Comparison of ENCODE assay signal across 25 cellular contexts in the genomic region with DNA sequence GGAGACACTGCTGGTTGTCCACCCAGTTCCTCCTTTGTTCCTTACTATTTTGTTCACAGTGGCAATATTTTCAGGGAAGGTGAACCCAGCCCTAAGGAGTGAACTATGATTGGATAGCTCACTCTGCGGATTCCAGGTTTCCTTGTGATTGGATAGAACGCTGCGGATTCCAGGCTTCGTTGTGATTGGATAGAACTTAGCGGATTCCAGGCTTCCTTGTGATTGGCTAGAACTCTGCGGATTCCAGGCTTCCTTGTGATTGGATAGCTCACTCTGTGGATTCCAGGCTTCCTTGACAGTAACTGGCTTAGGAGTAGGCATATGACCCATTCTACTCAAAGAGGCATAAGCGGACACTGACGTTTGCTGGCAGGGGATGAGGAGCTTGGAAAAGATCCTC.
"Had no signal": no experiment of that assay in that cellular context is flagged by ENCODE, and none has a peak within 500 bp of the region (broad histone marks: within the 10 kb centered on the region; RNA-seq: fewer than 3 reads in every experiment).

No MANE protein-coding gene starts in this region.

- H3K36me3 ChIP-seq: esophagus squamous epithelium, gastroesophageal sphincter had no signal

- H3K4me1 Mint-ChIP-seq: activated T-helper 17 cell treated with anti-CD3 and anti-CD28 coated beads, Interleukin-2, amount 50 U/mL, for 72 hours had no signal

- H3K4me3 Mint-ChIP-seq: activated CD8-positive, alpha-beta T cell treated with anti-CD3 and anti-CD28 coated beads for 36 hours; activated naive CD8-positive, alpha-beta T cell; activated T-cell treated with anti-CD3 and anti-CD28 coated beads, Interleukin-2, amount 50 U/mL, for 4 hours; activated T-helper 17 cell treated with anti-CD3 and anti-CD28 coated beads, Interleukin-2, amount 50 U/mL, for 72 hours had no signal

- H3K27ac Mint-ChIP-seq: activated CD8-positive, alpha-beta T cell treated with anti-CD3 and anti-CD28 coated beads for 36 hours; activated naive CD8-positive, alpha-beta T cell; activated T-helper 17 cell treated with anti-CD3 and anti-CD28 coated beads, Interleukin-2, amount 50 U/mL, for 72 hours had no signal

- H3K27me3 ChIP-seq: body of pancreas, esophagus squamous epithelium had no signal

- H3K27ac ChIP-seq: body of pancreas, epithelial cell of prostate, esophagus squamous epithelium, gastroesophageal sphincter had no signal

- DNase-seq: activated CD4-positive, alpha-beta T cell treated with anti-CD3 and anti-CD28 coated beads for 1 hour; activated CD4-positive, alpha-beta T cell treated with anti-CD3 and anti-CD28 coated beads for 4 hours; activated CD4-positive, alpha-beta T cell treated with anti-CD3 and anti-CD28 coated beads, Interleukin-2, amount 50 U/mL, for 1 hour; activated CD4-positive, alpha-beta T cell treated with anti-CD3 and anti-CD28 coated beads, Interleukin-2, amount 50 U/mL, for 48 hours; activated CD8-positive, alpha-beta memory T cell treated with anti-CD3 and anti-CD28 coated beads for 24 hours; activated CD8-positive, alpha-beta T cell treated with anti-CD3 and anti-CD28 coated beads for 36 hours; activated effector memory CD4-positive, alpha-beta T cell treated with Interleukin-2 at 50 U/mL for 16 hours; activated gamma-delta T cell treated with Interleukin-2 at 50 U/mL for 16 hours; activated naive CD4-positive, alpha-beta T cell treated with anti-CD3 and anti-CD28 coated beads, Interleukin-2, amount 50 U/mL, for 16 hours; activated naive CD4-positive, alpha-beta T cell treated with Interleukin-2 at 50 U/mL for 16 hours; activated T-cell treated with anti-CD3 and anti-CD28 coated beads, Interleukin-2, amount 50 U/mL, for 4 hours; amniotic stem cell; anterior cingulate cortex; body of pancreas; caudate nucleus; cortex of kidney; effector CD8-positive, alpha-beta T cell; esophagus squamous epithelium; foreskin melanocyte; head of caudate nucleus; T-helper 2 cell had no signal

- ATAC-seq: activated CD8-positive, alpha-beta T cell treated with anti-CD3 and anti-CD28 coated beads for 36 hours; activated T-cell treated with anti-CD3 and anti-CD28 coated beads, Interleukin-2, amount 50 U/mL, for 4 hours; activated T-helper 17 cell treated with anti-CD3 and anti-CD28 coated beads, Interleukin-2, amount 50 U/mL, for 72 hours; body of pancreas; gastroesophageal sphincter had no signal

- H3K36me3 Mint-ChIP-seq: activated naive CD8-positive, alpha-beta T cell had no signal

- H3K4me3 ChIP-seq: body of pancreas, esophagus squamous epithelium, gastroesophageal sphincter had no signal

- H3K27me3 Mint-ChIP-seq: activated CD8-positive, alpha-beta T cell treated with anti-CD3 and anti-CD28 coated beads for 36 hours; activated naive CD8-positive, alpha-beta T cell; activated T-helper 17 cell treated with anti-CD3 and anti-CD28 coated beads, Interleukin-2, amount 50 U/mL, for 72 hours had no signal

- H3K4me1 ChIP-seq: body of pancreas, gastroesophageal sphincter had no signal

- H3K9me3 Mint-ChIP-seq: activated CD8-positive, alpha-beta T cell treated with anti-CD3 and anti-CD28 coated beads for 36 hours; activated T-cell treated with anti-CD3 and anti-CD28 coated beads, Interleukin-2, amount 50 U/mL, for 4 hours; activated T-helper 17 cell treated with anti-CD3 and anti-CD28 coated beads, Interleukin-2, amount 50 U/mL, for 72 hours had no signal
